In genomic region chr17:69254187-69254586, GRCh38 we compare ENCODE assay signal across 2 cellular contexts.
TF ChIP-seq lines count a peak whose summit lies in the region.

No MANE protein-coding gene starts in this region.

TF ChIP-seq in K562, 482 proteins besides CTCF, POLR2A, EP300 and RAD21 (continues in another document):
- no peak for TF ChIP-seq RREB1 (CRISPR knock-in tag; IDR thresholded peaks at IDR 0.05)
- TF ChIP-seq JUND (IDR thresholded peaks at IDR 0.05; ENCODE audit: borderline replicate concordance, low read depth, low read length) = peak; percentile 38; the same call in 1 of the 2 replicates
- peak; percentile 59; the same call in 1 of the 3 replicates for TF ChIP-seq JUND (tag; IDR thresholded peaks at IDR 0.05; ENCODE audit: borderline replicate concordance, low read depth, low read length)
- TF ChIP-seq, protein P1, sequence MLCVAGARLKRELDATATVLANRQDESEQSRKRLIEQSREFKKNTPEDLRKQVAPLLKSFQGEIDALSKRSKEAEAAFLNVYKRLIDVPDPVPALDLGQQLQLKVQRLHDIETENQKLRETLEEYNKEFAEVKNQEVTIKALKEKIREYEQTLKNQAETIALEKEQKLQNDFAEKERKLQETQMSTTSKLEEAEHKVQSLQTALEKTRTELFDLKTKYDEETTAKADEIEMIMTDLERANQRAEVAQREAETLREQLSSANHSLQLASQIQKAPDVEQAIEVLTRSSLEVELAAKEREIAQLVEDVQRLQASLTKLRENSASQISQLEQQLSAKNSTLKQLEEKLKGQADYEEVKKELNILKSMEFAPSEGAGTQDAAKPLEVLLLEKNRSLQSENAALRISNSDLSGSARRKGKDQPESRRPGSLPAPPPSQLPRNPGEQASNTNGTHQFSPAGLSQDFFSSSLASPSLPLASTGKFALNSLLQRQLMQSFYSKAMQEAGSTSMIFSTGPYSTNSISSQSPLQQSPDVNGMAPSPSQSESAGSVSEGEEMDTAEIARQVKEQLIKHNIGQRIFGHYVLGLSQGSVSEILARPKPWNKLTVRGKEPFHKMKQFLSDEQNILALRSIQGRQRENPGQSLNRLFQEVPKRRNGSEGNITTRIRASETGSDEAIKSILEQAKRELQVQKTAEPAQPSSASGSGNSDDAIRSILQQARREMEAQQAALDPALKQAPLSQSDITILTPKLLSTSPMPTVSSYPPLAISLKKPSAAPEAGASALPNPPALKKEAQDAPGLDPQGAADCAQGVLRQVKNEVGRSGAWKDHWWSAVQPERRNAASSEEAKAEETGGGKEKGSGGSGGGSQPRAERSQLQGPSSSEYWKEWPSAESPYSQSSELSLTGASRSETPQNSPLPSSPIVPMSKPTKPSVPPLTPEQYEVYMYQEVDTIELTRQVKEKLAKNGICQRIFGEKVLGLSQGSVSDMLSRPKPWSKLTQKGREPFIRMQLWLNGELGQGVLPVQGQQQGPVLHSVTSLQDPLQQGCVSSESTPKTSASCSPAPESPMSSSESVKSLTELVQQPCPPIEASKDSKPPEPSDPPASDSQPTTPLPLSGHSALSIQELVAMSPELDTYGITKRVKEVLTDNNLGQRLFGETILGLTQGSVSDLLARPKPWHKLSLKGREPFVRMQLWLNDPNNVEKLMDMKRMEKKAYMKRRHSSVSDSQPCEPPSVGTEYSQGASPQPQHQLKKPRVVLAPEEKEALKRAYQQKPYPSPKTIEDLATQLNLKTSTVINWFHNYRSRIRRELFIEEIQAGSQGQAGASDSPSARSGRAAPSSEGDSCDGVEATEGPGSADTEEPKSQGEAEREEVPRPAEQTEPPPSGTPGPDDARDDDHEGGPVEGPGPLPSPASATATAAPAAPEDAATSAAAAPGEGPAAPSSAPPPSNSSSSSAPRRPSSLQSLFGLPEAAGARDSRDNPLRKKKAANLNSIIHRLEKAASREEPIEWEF (CRISPR knock-in tag; IDR thresholded peaks at IDR 0.05) = no peak

TF ChIP-seq in WTC11, 78 proteins besides CTCF, POLR2A, EP300 and RAD21 (continued from another document):
- TF ChIP-seq, protein P2, sequence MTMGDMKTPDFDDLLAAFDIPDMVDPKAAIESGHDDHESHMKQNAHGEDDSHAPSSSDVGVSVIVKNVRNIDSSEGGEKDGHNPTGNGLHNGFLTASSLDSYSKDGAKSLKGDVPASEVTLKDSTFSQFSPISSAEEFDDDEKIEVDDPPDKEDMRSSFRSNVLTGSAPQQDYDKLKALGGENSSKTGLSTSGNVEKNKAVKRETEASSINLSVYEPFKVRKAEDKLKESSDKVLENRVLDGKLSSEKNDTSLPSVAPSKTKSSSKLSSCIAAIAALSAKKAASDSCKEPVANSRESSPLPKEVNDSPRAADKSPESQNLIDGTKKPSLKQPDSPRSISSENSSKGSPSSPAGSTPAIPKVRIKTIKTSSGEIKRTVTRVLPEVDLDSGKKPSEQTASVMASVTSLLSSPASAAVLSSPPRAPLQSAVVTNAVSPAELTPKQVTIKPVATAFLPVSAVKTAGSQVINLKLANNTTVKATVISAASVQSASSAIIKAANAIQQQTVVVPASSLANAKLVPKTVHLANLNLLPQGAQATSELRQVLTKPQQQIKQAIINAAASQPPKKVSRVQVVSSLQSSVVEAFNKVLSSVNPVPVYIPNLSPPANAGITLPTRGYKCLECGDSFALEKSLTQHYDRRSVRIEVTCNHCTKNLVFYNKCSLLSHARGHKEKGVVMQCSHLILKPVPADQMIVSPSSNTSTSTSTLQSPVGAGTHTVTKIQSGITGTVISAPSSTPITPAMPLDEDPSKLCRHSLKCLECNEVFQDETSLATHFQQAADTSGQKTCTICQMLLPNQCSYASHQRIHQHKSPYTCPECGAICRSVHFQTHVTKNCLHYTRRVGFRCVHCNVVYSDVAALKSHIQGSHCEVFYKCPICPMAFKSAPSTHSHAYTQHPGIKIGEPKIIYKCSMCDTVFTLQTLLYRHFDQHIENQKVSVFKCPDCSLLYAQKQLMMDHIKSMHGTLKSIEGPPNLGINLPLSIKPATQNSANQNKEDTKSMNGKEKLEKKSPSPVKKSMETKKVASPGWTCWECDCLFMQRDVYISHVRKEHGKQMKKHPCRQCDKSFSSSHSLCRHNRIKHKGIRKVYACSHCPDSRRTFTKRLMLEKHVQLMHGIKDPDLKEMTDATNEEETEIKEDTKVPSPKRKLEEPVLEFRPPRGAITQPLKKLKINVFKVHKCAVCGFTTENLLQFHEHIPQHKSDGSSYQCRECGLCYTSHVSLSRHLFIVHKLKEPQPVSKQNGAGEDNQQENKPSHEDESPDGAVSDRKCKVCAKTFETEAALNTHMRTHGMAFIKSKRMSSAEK (CRISPR knock-in tag; IDR thresholded peaks at IDR 0.05; ENCODE audit: borderline replicate concordance) = no peak
- TF ChIP-seq FOXP1 (CRISPR knock-in tag; IDR thresholded peaks at IDR 0.05; ENCODE audit: borderline replicate concordance) (no peak), NFYB (CRISPR knock-in tag; conservative IDR thresholded peaks at IDR 0.05; ENCODE audit: low read depth) (no peak), PRDM15 (CRISPR knock-in tag; IDR thresholded peaks at IDR 0.05) (no peak), SP1 (CRISPR knock-in tag; conservative IDR thresholded peaks at IDR 0.05) (no peak), ZNF512 (CRISPR knock-in tag; IDR thresholded peaks at IDR 0.05; ENCODE audit: borderline replicate concordance) (no peak), ATF3 (CRISPR knock-in tag; conservative IDR thresholded peaks at IDR 0.05) (no peak), ESRRA (CRISPR knock-in tag; IDR thresholded peaks at IDR 0.05; ENCODE audit: borderline replicate concordance) (no peak), ZNF396 (CRISPR knock-in tag; IDR thresholded peaks at IDR 0.05; ENCODE audit: borderline replicate concordance) (no peak), OVOL2 (CRISPR knock-in tag; IDR thresholded peaks at IDR 0.05; ENCODE audit: borderline replicate concordance) (no peak), GRHL2 (CRISPR knock-in tag; IDR thresholded peaks at IDR 0.05; ENCODE audit: insufficient replicate concordance, severe bottlenecking) (no peak), NR2C2 (CRISPR knock-in tag; IDR thresholded peaks at IDR 0.05) (no peak), MAX (CRISPR knock-in tag; IDR thresholded peaks at IDR 0.05) (no peak)
- TF ChIP-seq, protein P3, sequence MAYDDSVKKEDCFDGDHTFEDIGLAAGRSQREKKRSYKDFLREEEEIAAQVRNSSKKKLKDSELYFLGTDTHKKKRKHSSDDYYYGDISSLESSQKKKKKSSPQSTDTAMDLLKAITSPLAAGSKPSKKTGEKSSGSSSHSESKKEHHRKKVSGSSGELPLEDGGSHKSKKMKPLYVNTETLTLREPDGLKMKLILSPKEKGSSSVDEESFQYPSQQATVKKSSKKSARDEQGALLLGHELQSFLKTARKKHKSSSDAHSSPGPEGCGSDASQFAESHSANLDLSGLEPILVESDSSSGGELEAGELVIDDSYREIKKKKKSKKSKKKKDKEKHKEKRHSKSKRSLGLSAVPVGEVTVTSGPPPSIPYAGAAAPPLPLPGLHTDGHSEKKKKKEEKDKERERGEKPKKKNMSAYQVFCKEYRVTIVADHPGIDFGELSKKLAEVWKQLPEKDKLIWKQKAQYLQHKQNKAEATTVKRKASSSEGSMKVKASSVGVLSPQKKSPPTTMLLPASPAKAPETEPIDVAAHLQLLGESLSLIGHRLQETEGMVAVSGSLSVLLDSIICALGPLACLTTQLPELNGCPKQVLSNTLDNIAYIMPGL (CRISPR knock-in tag; IDR thresholded peaks at IDR 0.05) = no peak
- TF ChIP-seq, protein P4, sequence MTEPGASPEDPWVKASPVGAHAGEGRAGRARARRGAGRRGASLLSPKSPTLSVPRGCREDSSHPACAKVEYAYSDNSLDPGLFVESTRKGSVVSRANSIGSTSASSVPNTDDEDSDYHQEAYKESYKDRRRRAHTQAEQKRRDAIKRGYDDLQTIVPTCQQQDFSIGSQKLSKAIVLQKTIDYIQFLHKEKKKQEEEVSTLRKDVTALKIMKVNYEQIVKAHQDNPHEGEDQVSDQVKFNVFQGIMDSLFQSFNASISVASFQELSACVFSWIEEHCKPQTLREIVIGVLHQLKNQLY (CRISPR knock-in tag; IDR thresholded peaks at IDR 0.05) = no peak
- TF ChIP-seq, protein P5, sequence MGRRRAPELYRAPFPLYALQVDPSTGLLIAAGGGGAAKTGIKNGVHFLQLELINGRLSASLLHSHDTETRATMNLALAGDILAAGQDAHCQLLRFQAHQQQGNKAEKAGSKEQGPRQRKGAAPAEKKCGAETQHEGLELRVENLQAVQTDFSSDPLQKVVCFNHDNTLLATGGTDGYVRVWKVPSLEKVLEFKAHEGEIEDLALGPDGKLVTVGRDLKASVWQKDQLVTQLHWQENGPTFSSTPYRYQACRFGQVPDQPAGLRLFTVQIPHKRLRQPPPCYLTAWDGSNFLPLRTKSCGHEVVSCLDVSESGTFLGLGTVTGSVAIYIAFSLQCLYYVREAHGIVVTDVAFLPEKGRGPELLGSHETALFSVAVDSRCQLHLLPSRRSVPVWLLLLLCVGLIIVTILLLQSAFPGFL (CRISPR knock-in tag; IDR thresholded peaks at IDR 0.05; ENCODE audit: borderline replicate concordance) = no peak
